ENCODE assay signal across 8 cellular contexts in genomic region chr13:108267855-108268254, GRCh38. TPM values are rescaled to one million over a fixed set of nuclear protein-coding genes. Genes with fewer than 3 reads are reported as not detected.
DNase-seq lines count a peak whose midpoint lies in the region; ATAC-seq and TF ChIP-seq lines count a peak whose summit lies in the region.
"Not testable (repeated sequence)": the region's sequence is repeated elsewhere in the genome, so short reads cannot be mapped to it uniquely, and the experiment has no call there.
"Had no signal": no experiment of that assay in that cellular context is flagged by ENCODE, and none has a peak within 500 bp of the region (broad histone marks: within the 10 kb centered on the region; RNA-seq: fewer than 3 reads in every experiment).

No MANE protein-coding gene starts in this region.

- peak overlapping the region in 6 of 7 donors; percentile 34 to 91 (median 88) for H3K27ac Mint-ChIP-seq in CD4-positive, alpha-beta memory T cell
- H3K27ac Mint-ChIP-seq in T-cell (peak overlapping the region; percentile 86 to 93), naive B cell (peak overlapping the region in 4 of 6 donors; percentile 0 to 82 (median 46))
- peak overlapping the region; percentile 42 for H3K27ac Mint-ChIP-seq in activated naive CD4-positive, alpha-beta T cell treated with anti-CD3 and anti-CD28 coated beads, Interleukin-2, amount 10 ng/mL, durations not matched to agents 7 days and 5 days
- H3K27ac Mint-ChIP-seq in effector memory CD8-positive, alpha-beta T cell, result peak overlapping the region; percentile 17 to 44

- peaks cover 32 to 60% (median 42%) of the 10 kb centered on the region in 4 donors for H3K4me1 Mint-ChIP-seq in CD4-positive, alpha-beta memory T cell
- H3K4me1 Mint-ChIP-seq in T-cell, result peaks cover 41 to 59% (median 49%) of the 10 kb centered on the region in 3 donors
- peaks cover 58% of the 10 kb centered on the region for H3K4me1 Mint-ChIP-seq in activated naive CD4-positive, alpha-beta T cell treated with anti-CD3 and anti-CD28 coated beads, Interleukin-2, amount 10 ng/mL, durations not matched to agents 7 days and 5 days
- H3K4me1 Mint-ChIP-seq in effector memory CD8-positive, alpha-beta T cell (ENCODE audit: low read depth in 2 of 2), result peaks cover 18 to 20% of the 10 kb centered on the region in 2 donors
- peaks cover 37 to 46% (median 42%) of the 10 kb centered on the region in 3 donors for H3K4me1 Mint-ChIP-seq in naive B cell

- not testable (repeated sequence) for DNase-seq in CD4-positive, alpha-beta memory T cell; T-cell; activated naive CD4-positive, alpha-beta T cell treated with anti-CD3 and anti-CD28 coated beads, Interleukin-2, amount 10 ng/mL, durations not matched to agents 7 days and 5 days; effector memory CD8-positive, alpha-beta T cell; naive B cell; spleen

- H3K9ac ChIP-seq in BLaER1 treated with 17β-estradiol and CSF1 and Interleukin-3, amounts not matched to agents 10 nM and 100 nM, result not testable (repeated sequence)

- H4K20me1 ChIP-seq in BLaER1 treated with 17β-estradiol and CSF1 and Interleukin-3, amounts not matched to agents 10 nM and 100 nM, result not testable (repeated sequence)

- ATAC-seq in T-cell (replicated peaks in 1 of 4); effector memory CD8-positive, alpha-beta T cell (replicated peaks); naive B cell (ENCODE audit: low read depth in 2 of 2): not testable (repeated sequence)

- intact Hi-C loops in CD4-positive, alpha-beta memory T cell (cut with micrococcal nuclease), result loop anchor here (2.0 kb wide), 1 partner anchor 49 kb away; the partner anchor contains the start of gene ABHD13
- intact Hi-C loops in spleen (cut with DNase I; ENCODE audit: low total_unique reads), result not testable (repeated sequence)

- H3K27me3 ChIP-seq in BLaER1 treated with 17β-estradiol and CSF1 and Interleukin-3, amounts not matched to agents 10 nM and 100 nM; CD4-positive, alpha-beta memory T cell (ENCODE audit: insufficient read depth, low read length); spleen (replicated peaks in 1 of 7): not testable (repeated sequence)

- H3K4me2 ChIP-seq in BLaER1 treated with 17β-estradiol and CSF1 and Interleukin-3, amounts not matched to agents 10 nM and 100 nM, result peak overlapping the region in 4 of 11 experiments; percentile 87 to 96 (median 92); a peak in 7 of 22 replicates

- H3K27me3 Mint-ChIP-seq in CD4-positive, alpha-beta memory T cell; T-cell; activated naive CD4-positive, alpha-beta T cell treated with anti-CD3 and anti-CD28 coated beads, Interleukin-2, amount 10 ng/mL, durations not matched to agents 7 days and 5 days; effector memory CD8-positive, alpha-beta T cell; naive B cell: not testable (repeated sequence)

- not testable (repeated sequence) for H3K36me3 Mint-ChIP-seq in CD4-positive, alpha-beta memory T cell; T-cell; activated naive CD4-positive, alpha-beta T cell treated with anti-CD3 and anti-CD28 coated beads, Interleukin-2, amount 10 ng/mL, durations not matched to agents 7 days and 5 days; effector memory CD8-positive, alpha-beta T cell (ENCODE audit: insufficient read depth); naive B cell

- CTCF ChIA-PET in CD4-positive, alpha-beta memory T cell (lab: Charles Lee; ENCODE audit: partially characterized antibody); T-cell (lab: Charles Lee): not testable (repeated sequence)
- CTCF ChIA-PET in activated naive CD4-positive, alpha-beta T cell treated with anti-CD3 and anti-CD28 coated beads, Interleukin-2, amount 10 ng/mL, durations not matched to agents 7 days and 5 days (lab: Charles Lee), result interaction anchor here (1.5 kb wide), 1 partner anchor 625 kb away, joined by 3 read pairs; no protein-coding TSS in a partner anchor

- not testable (repeated sequence) for H3K36me3 ChIP-seq in BLaER1 treated with 17β-estradiol and CSF1 and Interleukin-3, amounts not matched to agents 10 nM and 100 nM; CD4-positive, alpha-beta memory T cell (ENCODE audit: insufficient read depth, low read length); spleen

- WGBS in spleen, 5 donors, result 90 to 98% (median 94%) methylated on average over 3 of the region's 3 CpGs

- H3K4me3 ChIP-seq in BLaER1 treated with 17β-estradiol and CSF1 and Interleukin-3, amounts not matched to agents 10 nM and 100 nM; CD4-positive, alpha-beta memory T cell (ENCODE audit: low read length in 2 of 2): not testable (repeated sequence)
- H3K4me3 ChIP-seq in spleen, result peak overlapping the region in 1 of 8 donors; percentile 68

- H3K9me3 Mint-ChIP-seq in CD4-positive, alpha-beta memory T cell; T-cell; activated naive CD4-positive, alpha-beta T cell treated with anti-CD3 and anti-CD28 coated beads, Interleukin-2, amount 10 ng/mL, durations not matched to agents 7 days and 5 days; effector memory CD8-positive, alpha-beta T cell; naive B cell: not testable (repeated sequence)

- TF ChIP-seq CTCF in spleen (IDR thresholded peaks at IDR 0.05 in 8 of 11, conservative IDR thresholded peaks at IDR 0.05 in 3 of 11), result not testable (repeated sequence)

- peaks cover 0 to 13% (median 0%) of the 10 kb centered on the region in 11 experiments; a peak in 5 of 22 replicates for H3K9me3 ChIP-seq in BLaER1 treated with 17β-estradiol and CSF1 and Interleukin-3, amounts not matched to agents 10 nM and 100 nM (replicated peaks in 1 of 11)
- not testable (repeated sequence) for H3K9me3 ChIP-seq in CD4-positive, alpha-beta memory T cell (ENCODE audit: control insufficient read depth in 1 of 2, low read length in 2 of 2); spleen

- peak overlapping the region in 1 of 8 donors; percentile 17 for H3K4me3 Mint-ChIP-seq in CD4-positive, alpha-beta memory T cell
- not testable (repeated sequence) for H3K4me3 Mint-ChIP-seq in T-cell; activated naive CD4-positive, alpha-beta T cell treated with anti-CD3 and anti-CD28 coated beads, Interleukin-2, amount 10 ng/mL, durations not matched to agents 7 days and 5 days; effector memory CD8-positive, alpha-beta T cell
- H3K4me3 Mint-ChIP-seq in naive B cell, result peak overlapping the region in 2 of 8 donors; percentile 84 to 85

- peak overlapping the region in 10 of 11 experiments; percentile 77 to 95 (median 88); a peak in 16 of 22 replicates for H3K27ac ChIP-seq in BLaER1 treated with 17β-estradiol and CSF1 and Interleukin-3, amounts not matched to agents 10 nM and 100 nM
- not testable (repeated sequence) for H3K27ac ChIP-seq in CD4-positive, alpha-beta memory T cell (ENCODE audit: low read depth, low read length)
- peak overlapping the region in 7 of 8 donors; percentile 80 to 96 (median 90) for H3K27ac ChIP-seq in spleen

- not testable (repeated sequence) for TF ChIP-seq POLR2A in spleen (IDR thresholded peaks at IDR 0.05)

- POLR2A ChIA-PET in CD4-positive, alpha-beta memory T cell (lab: Charles Lee; ENCODE audit: partially characterized antibody); T-cell (lab: Charles Lee): not testable (repeated sequence)

- peaks cover 33 to 70% (median 55%) of the 10 kb centered on the region in 10 experiments for H3K4me1 ChIP-seq in BLaER1 treated with 17β-estradiol and CSF1 and Interleukin-3, amounts not matched to agents 10 nM and 100 nM
- peaks cover 31% of the 10 kb centered on the region for H3K4me1 ChIP-seq in CD4-positive, alpha-beta memory T cell (ENCODE audit: insufficient read depth, low read length)
- peaks cover 11 to 71% (median 48%) of the 10 kb centered on the region in 6 donors for H3K4me1 ChIP-seq in spleen

RNA-seq across cellular contexts. Expression of gene TNFSF13B, which starts 1.7 kb away (rescaled TPM):
- total RNA-seq in CD4-positive, alpha-beta memory T cell, result 10 to 100 TPM; 35.8 to 37.9 TPM
- polyA plus RNA-seq in CD4-positive, alpha-beta memory T cell, result 10 to 100 TPM; 44.8 to 54.6 TPM
- 10 to 100 TPM in 1 of 5 donors, 1 to 10 TPM in 4; 1.8 to 18.3 (median 4.2) TPM for total RNA-seq in T-cell
- polyA plus RNA-seq in naive B cell (ENCODE audit: low read depth in 6 of 6), result 10 to 100 TPM in 1 of 6 donors, 1 to 10 TPM in 4, not detected in 1; 3.2 to 20.6 (median 4.6) TPM
- total RNA-seq in spleen, result 10 to 100 TPM; 22.8 to 82.1 (median 40.2) TPM
- polyA plus RNA-seq in spleen, result 10 to 100 TPM in 1 of 3 donors, 1 to 10 TPM in 2; 7.7 to 15.2 (median 7.9) TPM
- total RNA-seq: A172 had no signal

RNA-seq across cellular contexts. Expression of gene ABHD13, which starts 49.7 kb away (rescaled TPM):
- 10 to 100 TPM; 22.9 to 23.2 TPM for total RNA-seq in CD4-positive, alpha-beta memory T cell
- polyA plus RNA-seq in CD4-positive, alpha-beta memory T cell, result 10 to 100 TPM; 13.4 to 15.8 TPM
- total RNA-seq in T-cell, result 10 to 100 TPM; 12.3 to 15.8 (median 13.8) TPM
- 10 to 100 TPM; 10.1 to 14.8 (median 12.3) TPM for polyA plus RNA-seq in naive B cell (ENCODE audit: low read depth in 6 of 6)
- total RNA-seq in spleen, result 10 to 100 TPM; 12.0 to 22.6 (median 14.2) TPM
- polyA plus RNA-seq in spleen, result 1 to 10 TPM; 4.8 to 6.3 (median 4.9) TPM

RNA-seq across cellular contexts. Expression of gene LIG4, which starts 52.5 kb away (rescaled TPM):
- 10 to 100 TPM; 11.1 to 11.4 TPM for total RNA-seq in CD4-positive, alpha-beta memory T cell
- polyA plus RNA-seq in CD4-positive, alpha-beta memory T cell, result 1 to 10 TPM; 2.7 to 6.6 TPM
- total RNA-seq in T-cell, result 1 to 10 TPM; 5.0 to 9.6 (median 8.6) TPM
- 10 to 100 TPM in 4 of 6 donors, 1 to 10 TPM in 2; 8.7 to 13.2 (median 11.2) TPM for polyA plus RNA-seq in naive B cell (ENCODE audit: low read depth in 6 of 6)
- total RNA-seq in spleen, result 10 to 100 TPM; 10.1 to 16.0 (median 14.8) TPM
- 10 to 100 TPM in 1 of 3 donors, 1 to 10 TPM in 2; 9.7 to 10.0 (median 9.9) TPM for polyA plus RNA-seq in spleen

Comparison
In these comparisons a context has a peak if more than half of its experiments do, and no peak if none do; other contexts are left out.
1. H3K27ac Mint-ChIP-seq: peak in every context shown above with its lines; median percentile 90 in T-cell; 88 in CD4-positive, alpha-beta memory T cell; 46 in naive B cell; 42 in activated naive CD4-positive, alpha-beta T cell treated with anti-CD3 and anti-CD28 coated beads, Interleukin-2, amount 10 ng/mL, durations not matched to agents 7 days and 5 days; 30 in effector memory CD8-positive, alpha-beta T cell.